1 cellular context compared by ENCODE assay signal in genomic region chr9:120783611-120784047, GRCh38.
A peak's percentile ranks its signal among the peaks of the same experiment; 100 is the strongest.
TF ChIP-seq lines count a peak whose summit lies in the region.

No MANE protein-coding gene starts in this region.

TF ChIP-seq in IMR-90, 13 proteins besides CTCF, POLR2A, EP300 and RAD21:
- peak; percentile 66 for TF ChIP-seq CEBPB (IDR thresholded peaks at IDR 0.05; ENCODE audit: low read depth, low read length)
- TF ChIP-seq CHD1 (IDR thresholded peaks at IDR 0.05; ENCODE audit: low read depth, low read length): no peak
